8 cellular contexts compared by ENCODE assay signal in genomic region chr12:43758247-43758727, GRCh38. TPM values are rescaled to one million over a fixed set of nuclear protein-coding genes. Genes with fewer than 3 reads are reported as not detected.
DNase-seq lines count a peak whose midpoint lies in the region; ATAC-seq and TF ChIP-seq lines count a peak whose summit lies in the region.

No MANE protein-coding gene starts in this region.

- no peaks in the 10 kb centered on the region for H3K9me3 ChIP-seq in CD4-positive, CD25-positive, alpha-beta regulatory T cell (ENCODE audit: control insufficient read depth in 2 of 2, low read length in 2 of 2)
- no peaks in the 10 kb centered on the region for H3K9me3 ChIP-seq in prostate gland

- H3K27ac ChIP-seq in CD4-positive, CD25-positive, alpha-beta regulatory T cell (ENCODE audit: insufficient read depth, low read length, poor library complexity, severe bottlenecking) = peak overlapping the region; percentile 98
- peak overlapping the region; percentile 85 to 87 for H3K27ac ChIP-seq in prostate gland

- no peak for DNase-seq in CD4-positive, CD25-positive, alpha-beta regulatory T cell
- DNase-seq in M059J (ENCODE audit: low read depth) (peak; percentile 42), left cardiac atrium (no peak), prostate gland (ENCODE audit: low spot score) (peak; percentile 27), NCI-H748 (lab: John Stamatoyannopoulos, UW; ENCODE audit: unreplicated experiment) (no peak), GM20000 (ENCODE audit: low spot score) (no peak)

- peak; percentile 5 to 6 for ATAC-seq in CD4-positive, CD25-positive, alpha-beta regulatory T cell (ENCODE audit: low read depth in 2 of 2)
- ATAC-seq in GM21390 (IDR thresholded peaks at IDR 0.05; ENCODE audit: unreplicated experiment) = peak; percentile 2
- ATAC-seq in left cardiac atrium = peak; percentile 20 to 58

- no peak for TF ChIP-seq POLR2A in prostate gland (IDR thresholded peaks at IDR 0.05)

- H3K9me3 Mint-ChIP-seq in CD4-positive, CD25-positive, alpha-beta regulatory T cell = peaks cover 0 to 4% (median 0%) of the 10 kb centered on the region in 7 donors
- no peaks in the 10 kb centered on the region for H3K9me3 Mint-ChIP-seq in activated naive CD8-positive, alpha-beta T cell (ENCODE audit: low read depth)

- peaks cover 57 to 90% (median 68%) of the 10 kb centered on the region in 4 donors for H3K4me1 Mint-ChIP-seq in CD4-positive, CD25-positive, alpha-beta regulatory T cell
- peaks cover 79% of the 10 kb centered on the region for H3K4me1 Mint-ChIP-seq in activated naive CD8-positive, alpha-beta T cell (ENCODE audit: low read depth)

- no peaks in the 10 kb centered on the region for H3K27me3 ChIP-seq in CD4-positive, CD25-positive, alpha-beta regulatory T cell (ENCODE audit: control insufficient read depth, insufficient read depth, low read length)
- no peaks in the 10 kb centered on the region for H3K27me3 ChIP-seq in prostate gland (replicated peaks; ENCODE audit: insufficient read depth)

- peak overlapping the region; percentile 91 to 99 (median 98) for H3K4me3 Mint-ChIP-seq in CD4-positive, CD25-positive, alpha-beta regulatory T cell
- H3K4me3 Mint-ChIP-seq in activated naive CD8-positive, alpha-beta T cell = peak overlapping the region; percentile 96

- H3K27me3 Mint-ChIP-seq in CD4-positive, CD25-positive, alpha-beta regulatory T cell = no peaks in the 10 kb centered on the region
- no peaks in the 10 kb centered on the region for H3K27me3 Mint-ChIP-seq in activated naive CD8-positive, alpha-beta T cell

- TF ChIP-seq CTCF in prostate gland (IDR thresholded peaks at IDR 0.05) (no peak), GM20000 (IDR thresholded peaks at IDR 0.05; ENCODE audit: extremely low read depth, missing control alignments) (no peak)

- 3% methylated on average over 18 of the region's 18 CpGs for WGBS in prostate gland

- H3K4me1 ChIP-seq in CD4-positive, CD25-positive, alpha-beta regulatory T cell (ENCODE audit: control insufficient read depth, insufficient read depth, low read length, poor library complexity, severe bottlenecking) = peaks cover 58% of the 10 kb centered on the region
- peaks cover 5% of the 10 kb centered on the region for H3K4me1 ChIP-seq in prostate gland (replicated peaks)

- peaks cover 24% of the 10 kb centered on the region for H3K36me3 Mint-ChIP-seq in CD4-positive, CD25-positive, alpha-beta regulatory T cell
- peaks cover 24% of the 10 kb centered on the region for H3K36me3 Mint-ChIP-seq in activated naive CD8-positive, alpha-beta T cell

- peaks cover 5% of the 10 kb centered on the region for H3K36me3 ChIP-seq in CD4-positive, CD25-positive, alpha-beta regulatory T cell (ENCODE audit: control insufficient read depth, insufficient read depth, low read length)
- H3K36me3 ChIP-seq in prostate gland = no peaks in the 10 kb centered on the region

- peak overlapping the region; percentile 90 for H3K4me3 ChIP-seq in CD4-positive, CD25-positive, alpha-beta regulatory T cell (ENCODE audit: low read depth, low read length)
- peak overlapping the region; percentile 62 to 77 for H3K4me3 ChIP-seq in prostate gland

- intact Hi-C loops in left cardiac atrium (cut with DNase I) (loop anchor here in 1 of 2 donors (5.0 kb wide), 1 partner anchor 49 kb away; the partner anchor contains the start of gene TWF1), prostate gland (cut with DNase I) (loop anchor here (5.0 kb wide), 1 partner anchor 49 kb away; the partner anchor contains the start of gene TWF1)

- H3K27ac Mint-ChIP-seq in CD4-positive, CD25-positive, alpha-beta regulatory T cell = peak overlapping the region; percentile 99
- H3K27ac Mint-ChIP-seq in activated naive CD8-positive, alpha-beta T cell = peak overlapping the region; percentile 97

RNA-seq across cellular contexts. Expression of gene PUS7L, which starts 0.3 kb away (rescaled TPM):
- total RNA-seq in CD4-positive, CD25-positive, alpha-beta regulatory T cell = 16.1 TPM
- 10 to 100 TPM; 16.5 to 33.5 (median 27.3) TPM for polyA plus RNA-seq in CD4-positive, CD25-positive, alpha-beta regulatory T cell
- 10.4 and 10.7 TPM in 2 replicates for total RNA-seq in M059J (2014; rRNA removed; shearing (Covaris generic))
- total RNA-seq in left cardiac atrium = 1 to 10 TPM; 6.8 to 9.1 TPM
- 10 to 100 TPM in 1 of 2 donors, 1 to 10 TPM in 1; 9.7 to 12.7 TPM for total RNA-seq in prostate gland

RNA-seq across cellular contexts. Expression of gene IRAK4, which starts 0.5 kb away (rescaled TPM):
- 56.7 TPM for total RNA-seq in CD4-positive, CD25-positive, alpha-beta regulatory T cell
- polyA plus RNA-seq in CD4-positive, CD25-positive, alpha-beta regulatory T cell = 10 to 100 TPM; 25.6 to 40.8 (median 30.0) TPM
- total RNA-seq in M059J (2014; rRNA removed; shearing (Covaris generic)) = 21.9 and 38.1 TPM in 2 replicates
- 10 to 100 TPM in 1 of 2 donors, 1 to 10 TPM in 1; 9.7 to 10.7 TPM for total RNA-seq in left cardiac atrium
- 10 to 100 TPM; 11.5 to 25.3 TPM for total RNA-seq in prostate gland

RNA-seq across cellular contexts. Expression of gene TWF1, which starts 47.8 kb away (rescaled TPM):
- total RNA-seq in CD4-positive, CD25-positive, alpha-beta regulatory T cell = 65.7 TPM
- 10 to 100 TPM; 16.8 to 26.9 (median 19.8) TPM for polyA plus RNA-seq in CD4-positive, CD25-positive, alpha-beta regulatory T cell
- 162 TPM in 2 replicates for total RNA-seq in M059J (2014; rRNA removed; shearing (Covaris generic))
- total RNA-seq in left cardiac atrium = 10 to 100 TPM; 26.7 to 32.4 TPM
- total RNA-seq in prostate gland = 100 to 1,000 TPM in 1 of 2 donors, 10 to 100 TPM in 1; 64.5 to 114 TPM

Comparison
In these comparisons a context has a peak if more than half of its experiments do, and no peak if none do; other contexts are left out.
1. DNase-seq: peak in M059J (single experiment) and prostate gland (single experiment); none in CD4-positive, CD25-positive, alpha-beta regulatory T cell (0 of 3), left cardiac atrium (single experiment), NCI-H748 (single experiment) and GM20000 (single experiment).
2. Peak in every context shown above with its lines, with median percentiles within 50 percentile points of each other: ATAC-seq.